23 cellular contexts compared by ENCODE assay signal in genomic region chr5:16754086-16754485, GRCh38.
DNase-seq lines count a peak whose midpoint lies in the region; ATAC-seq, FAIRE-seq and TF ChIP-seq lines count a peak whose summit lies in the region.
"Had no signal": no experiment of that assay in that cellular context is flagged by ENCODE, and none has a peak within 500 bp of the region (broad histone marks: within the 10 kb centered on the region; RNA-seq: fewer than 3 reads in every experiment).

No MANE protein-coding gene starts in this region.

- no peak for TF ChIP-seq POLR2A in GM12892 (IDR thresholded peaks at IDR 0.05; ENCODE audit: low read depth, low read length)

- TF ChIP-seq CTCF in A673 (conservative IDR thresholded peaks at IDR 0.05; ENCODE audit: low read depth, low read length) (no peak), WTC11 (IDR thresholded peaks at IDR 0.05) (no peak), mesothelial cell of epicardium (IDR thresholded peaks at IDR 0.05; ENCODE audit: unreplicated experiment) (no peak)

- H3K4me1 ChIP-seq in A673 (ENCODE audit: insufficient read depth, low read length, poor library complexity, severe bottlenecking) (peaks cover 21% of the 10 kb centered on the region), HUES6 (ENCODE audit: control insufficient read depth, insufficient read depth, low read length) (peaks cover 14% of the 10 kb centered on the region)
- H3K4me1 ChIP-seq: Peyer's patch, SJSA1 had no signal

- no peak for FAIRE-seq in GM12892 (lab: Jason Lieb, UNC)

- H3K9me3 ChIP-seq in A673 (ENCODE audit: low read depth, low read length, poor library complexity, severe bottlenecking) (no peaks in the 10 kb centered on the region), HUES6 (ENCODE audit: control insufficient read depth, insufficient read depth, low read depth, low read length) (no peaks in the 10 kb centered on the region)
- H3K9me3 ChIP-seq: Peyer's patch, SJSA1 had no signal

- H3K27ac Mint-ChIP-seq in WTC11 = 0 out of 2 replicates have a peak overlapping the region, but pooled peaks have one; percentile 49
- H3K27ac Mint-ChIP-seq in mesothelial cell of epicardium = peak overlapping the region; percentile 61
- H3K27ac Mint-ChIP-seq: CD8-positive, alpha-beta memory T cell had no signal

- H3K36me3 Mint-ChIP-seq in WTC11 = peaks cover 17% of the 10 kb centered on the region
- H3K36me3 Mint-ChIP-seq in mesothelial cell of epicardium = peaks cover 35% of the 10 kb centered on the region
- H3K36me3 Mint-ChIP-seq: CD8-positive, alpha-beta memory T cell had no signal

- no peak overlapping the region for H3K4me3 ChIP-seq in A673 (ENCODE audit: low read depth, low read length, poor library complexity, severe bottlenecking)
- no peak overlapping the region for H3K4me3 ChIP-seq in HUES6 (ENCODE audit: low read depth, low read length)
- H3K4me3 ChIP-seq: GM23248, Peyer's patch, SJSA1 had no signal

- BruUV-seq in A673 (replicated peaks; lab: Mats Ljungman, UMichigan) = TSS peak; percentile 12

- H3K27me3 ChIP-seq in A673 (replicated peaks; ENCODE audit: insufficient read depth, low read depth, low read length, poor library complexity) = no peaks in the 10 kb centered on the region
- no peaks in the 10 kb centered on the region for H3K27me3 ChIP-seq in HUES6 (ENCODE audit: control insufficient read depth, insufficient read depth, low read length)
- H3K27me3 ChIP-seq: Peyer's patch, SJSA1 had no signal

- H3K9ac ChIP-seq in HUES6 (ENCODE audit: low read length) = no peak overlapping the region
- H3K9ac ChIP-seq: GM23248 had no signal

- no peak for ATAC-seq in WTC11
- no peak for ATAC-seq in GM19463 (IDR thresholded peaks at IDR 0.05; ENCODE audit: unreplicated experiment)
- no peak for ATAC-seq in GM19324 (IDR thresholded peaks at IDR 0.05; ENCODE audit: low FRiP score, unreplicated experiment)
- ATAC-seq: HCT116 had no signal

- CTCF ChIA-PET in A673 (lab: Charles Lee) (interaction anchor here (1.2 kb wide), 1 partner anchor 37 kb away, joined by 3 read pairs; no protein-coding TSS in a partner anchor), WTC11 (lab: Charles Lee) (interaction anchor here (1.3 to 1.8 kb wide), 3 partner anchors 12 to 23 kb away, joined by 4 to 5 read pairs (median 5); no protein-coding TSS in a partner anchor)

- H3K9me3 Mint-ChIP-seq in WTC11 (0 out of 2 replicates have a peak, but pooled peaks cover 3% of the 10 kb centered on the region), mesothelial cell of epicardium (peaks cover 3% of the 10 kb centered on the region)
- H3K9me3 Mint-ChIP-seq: CD8-positive, alpha-beta memory T cell had no signal

- DNase-seq in A673 (ENCODE audit: low spot score) = no peak
- DNase-seq in WTC11 (ENCODE audit: low spot score) = no peak
- no peak for DNase-seq in mesothelial cell of epicardium (ENCODE audit: low spot score in 2 of 2, unreplicated experiment in 2 of 2)
- no peak for DNase-seq in GM12892 (ENCODE audit: insufficient read length)
- DNase-seq in islet precursor cell = no peak
- DNase-seq: Calu3; CD8-positive, alpha-beta memory T cell; DMS53; GDM1; GM23248; Karpas-422; NCI-H1694; NCI-H2081; NCI-H446 treated with DMSO at 0.1 percent for 48 hours; NK-92 treated with Interleukin-12 subunit alpha and Interleukin-12 subunit beta, amount 100 ng/mL, for 24 hours; Peyer's patch had no signal

- H3K4me1 Mint-ChIP-seq in WTC11 (peaks cover 52% of the 10 kb centered on the region), mesothelial cell of epicardium (peaks cover 13% of the 10 kb centered on the region)
- H3K4me1 Mint-ChIP-seq: CD8-positive, alpha-beta memory T cell had no signal

- no peak overlapping the region for H3K4me3 Mint-ChIP-seq in WTC11
- no peak overlapping the region for H3K4me3 Mint-ChIP-seq in mesothelial cell of epicardium
- H3K4me3 Mint-ChIP-seq: CD8-positive, alpha-beta memory T cell had no signal

- H3K36me3 ChIP-seq in A673 (ENCODE audit: insufficient read depth, low read length, poor library complexity, severe bottlenecking) (peaks cover 60% of the 10 kb centered on the region), HUES6 (ENCODE audit: control insufficient read depth, insufficient read depth, low read length) (peaks cover 24% of the 10 kb centered on the region)

- H3K27me3 Mint-ChIP-seq in WTC11 (ENCODE audit: low read depth) (no peaks in the 10 kb centered on the region), mesothelial cell of epicardium (ENCODE audit: low read depth) (no peaks in the 10 kb centered on the region)
- H3K27me3 Mint-ChIP-seq: CD8-positive, alpha-beta memory T cell had no signal

- intact Hi-C loops in A673 (cut with micrococcal nuclease; ENCODE audit: unreplicated experiment) = no loop called here

- H3K27ac ChIP-seq in A673 (ENCODE audit: low read depth, low read length, poor library complexity, severe bottlenecking) (peak overlapping the region; percentile 52), HUES6 (ENCODE audit: low read depth, low read length) (0 out of 2 replicates have a peak overlapping the region, but pooled peaks have one; percentile 22)
- H3K27ac ChIP-seq: C4-2B, GM23248, HL-60, Peyer's patch, SJSA1 had no signal

- POLR2A ChIA-PET in A673 (lab: Charles Lee; ENCODE audit: low non-redundant PET) (no interaction called here), WTC11 (lab: Charles Lee) (no interaction called here)

TF ChIP-seq in WTC11, 78 proteins besides CTCF, POLR2A, EP300 and RAD21:
- TF ChIP-seq PRDM15 (CRISPR knock-in tag; IDR thresholded peaks at IDR 0.05) (no peak), ZNF416 (CRISPR knock-in tag; IDR thresholded peaks at IDR 0.05) (no peak), ATF2 (CRISPR knock-in tag; IDR thresholded peaks at IDR 0.05; ENCODE audit: borderline replicate concordance, low read depth) (no peak), CBFB (CRISPR knock-in tag; IDR thresholded peaks at IDR 0.05; ENCODE audit: low read depth) (no peak), ELF4 (CRISPR knock-in tag; IDR thresholded peaks at IDR 0.05; ENCODE audit: low read depth) (no peak), ZNF423 (CRISPR knock-in tag; IDR thresholded peaks at IDR 0.05) (no peak), E2F5 (CRISPR knock-in tag; IDR thresholded peaks at IDR 0.05) (no peak), ZNF396 (CRISPR knock-in tag; IDR thresholded peaks at IDR 0.05; ENCODE audit: borderline replicate concordance) (no peak)
